8 cellular contexts compared by ENCODE assay signal in the genomic region with DNA sequence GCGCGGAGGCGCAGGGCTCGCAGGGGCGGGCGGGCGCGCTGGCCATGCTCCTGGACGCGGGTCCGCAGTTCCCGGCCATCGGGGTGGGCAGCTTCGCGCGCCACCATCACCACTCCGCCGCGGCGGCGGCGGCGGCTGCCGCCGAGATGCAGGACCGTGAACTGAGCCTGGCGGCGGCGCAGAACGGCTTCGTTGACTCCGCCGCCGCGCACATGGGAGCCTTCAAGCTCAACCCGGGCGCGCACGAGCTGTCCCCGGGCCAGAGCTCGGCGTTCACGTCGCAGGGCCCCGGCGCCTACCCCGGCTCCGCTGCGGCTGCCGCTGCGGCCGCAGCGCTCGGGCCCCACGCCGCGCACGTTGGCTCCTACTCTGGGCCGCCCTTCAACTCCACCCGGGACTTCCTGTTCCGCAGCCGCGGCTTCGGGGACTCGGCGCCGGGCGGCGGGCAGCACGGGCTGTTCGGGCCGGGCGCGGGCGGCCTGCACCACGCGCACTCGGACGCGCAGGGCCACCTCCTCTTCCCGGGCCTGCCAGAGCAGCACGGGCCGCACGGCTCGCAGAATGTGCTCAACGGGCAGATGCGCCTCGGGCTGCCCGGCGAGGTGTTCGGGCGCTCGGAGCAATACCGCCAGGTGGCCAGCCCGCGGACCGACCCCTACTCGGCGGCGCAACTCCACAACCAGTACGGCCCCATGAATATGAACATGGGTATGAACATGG.
A peak's percentile ranks its signal among the peaks of the same experiment; 100 is the strongest.
DNase-seq lines count a peak whose midpoint lies in the region; ATAC-seq lines count a peak whose summit lies in the region.

No MANE protein-coding gene starts in this region.

- H2AFZ ChIP-seq in neuron (ENCODE audit: low read depth, low read length): no peak overlapping the region

- H3K9me3 ChIP-seq in neuron (ENCODE audit: low read length): no peaks in the 10 kb centered on the region

- peaks cover 23% of the 10 kb centered on the region for H3K4me1 ChIP-seq in neuron (ENCODE audit: insufficient read depth, low read length)

- DNase-seq in EH (ENCODE audit: low read depth): peak; percentile 28
- peak; percentile 44 for DNase-seq in NCI-H526 treated with DMSO at 0.1 percent for 48 hours (lab: John Stamatoyannopoulos, UW)
- DNase-seq in ecto neural progenitor cell (ENCODE audit: low spot score): peak; percentile 61
- no peak for DNase-seq in SKM-1 (lab: John Stamatoyannopoulos, UW; ENCODE audit: unreplicated experiment)
- DNase-seq in stimulated activated CD4-positive, alpha-beta T cell treated with anti-CD3 and anti-CD28 coated beads, Interleukin-4, amount 100 ng/mL, for 1 hour: no peak
- no peak for DNase-seq in activated naive CD4-positive, alpha-beta T cell (lab: John Stamatoyannopoulos, UW)

- no peak for ATAC-seq in GM19328 (IDR thresholded peaks at IDR 0.05; ENCODE audit: unreplicated experiment)

- peak overlapping the region; percentile 85 for H3K4me3 ChIP-seq in neuron (ENCODE audit: low read length)

- H3K36me3 ChIP-seq in neuron (ENCODE audit: insufficient read depth, low read length): peaks cover 41% of the 10 kb centered on the region

- no peaks in the 10 kb centered on the region for H3K27me3 ChIP-seq in neuron (ENCODE audit: insufficient read depth, low read length)

Comparison
In these comparisons a context has a peak if more than half of its experiments do, and no peak if none do; other contexts are left out.
1. DNase-seq: peak in EH (single experiment), NCI-H526 treated with DMSO at 0.1 percent for 48 hours (single experiment) and ecto neural progenitor cell (single experiment); none in SKM-1 (single experiment), stimulated activated CD4-positive, alpha-beta T cell treated with anti-CD3 and anti-CD28 coated beads, Interleukin-4, amount 100 ng/mL, for 1 hour (single experiment) and activated naive CD4-positive, alpha-beta T cell (0 of 4).